In genomic region chr15:89067751-89068150, GRCh38 we compare ENCODE assay signal across 10 cellular contexts. TPM values are rescaled to one million over a fixed set of nuclear protein-coding genes. Genes with fewer than 3 reads are reported as not detected.
A peak's percentile ranks its signal among the peaks of the same experiment; 100 is the strongest.
DNase-seq lines count a peak whose midpoint lies in the region; ATAC-seq, FAIRE-seq and TF ChIP-seq lines count a peak whose summit lies in the region.
"Had no signal": no experiment of that assay in that cellular context is flagged by ENCODE, and none has a peak within 500 bp of the region (broad histone marks: within the 10 kb centered on the region; RNA-seq: fewer than 3 reads in every experiment).

No MANE protein-coding gene starts in this region.

- TF ChIP-seq CTCF in GM12878 (IDR thresholded peaks at IDR 0.05 in 2 of 3, conservative IDR thresholded peaks at IDR 0.05 in 1 of 3; ENCODE audit: control insufficient read depth in 2 of 3, extremely low read depth in 1 of 3, insufficient read depth in 1 of 3, low read depth in 3 of 3, low read length in 3 of 3): no peak
- no peak for TF ChIP-seq CTCF in esophagus muscularis mucosa (IDR thresholded peaks at IDR 0.05)
- TF ChIP-seq CTCF in WTC11 (IDR thresholded peaks at IDR 0.05): no peak

- H3K27ac ChIP-seq in GM12878 (ENCODE audit: control insufficient read depth, insufficient read depth) (peak overlapping the region; percentile 71; the same call in 1 of the 2 replicates), esophagus muscularis mucosa (replicated peaks in 1 of 4) (no peak overlapping the region)

- H3K4me2 ChIP-seq in GM12878 (ENCODE audit: control insufficient read depth, insufficient read depth): 0 out of 2 replicates have a peak overlapping the region, but pooled peaks have one; percentile 59

- SMC1A ChIA-PET in GM12878 (lab: Charles Lee; ENCODE audit: uncharacterized antibody, unreplicated experiment): interaction anchor here (0.7 to 2.1 kb wide), 4 partner anchors 10 to 65 kb away, joined by 3 to 7 read pairs (median 4); partner anchors contain the start of gene ABHD2

- no peak overlapping the region for H3K9ac ChIP-seq in GM12878 (ENCODE audit: control insufficient read depth, insufficient read depth, low read length)

- FAIRE-seq in GM12878 (lab: Jason Lieb, UNC): peak; percentile 68

- H3K4me3 ChIP-seq in GM12878 (no peak overlapping the region), esophagus muscularis mucosa (no peak overlapping the region)

- CTCF ChIA-PET in GM12878 (lab: Yijun Ruan, JAX) (interaction anchor here (1.2 to 1.9 kb wide), 4 partner anchors 10 to 104 kb away, joined by 3 to 8 read pairs (median 6); no protein-coding TSS in a partner anchor), WTC11 (lab: Charles Lee) (no interaction called here)

- DNase-seq in COLO829 (ENCODE audit: low spot score): peak; percentile 59
- no peak for DNase-seq in GM12878 (ENCODE audit: low read depth, low spot score)
- DNase-seq in esophagus muscularis mucosa (ENCODE audit: extremely low spot score): no peak
- DNase-seq in WTC11 (ENCODE audit: low spot score): no peak
- no peak for DNase-seq in EL
- DNase-seq in DMS 273 (lab: John Stamatoyannopoulos, UW; ENCODE audit: unreplicated experiment): no peak
- DNase-seq: activated gamma-delta T cell treated with Interleukin-2 at 50 U/mL for 16 hours, DMS153 had no signal

- no peaks in the 10 kb centered on the region for H3K27me3 ChIP-seq in GM12878 (replicated peaks in 1 of 2; ENCODE audit: control insufficient read depth in 2 of 2, insufficient read depth in 2 of 2, low read length in 1 of 2)
- no peaks in the 10 kb centered on the region for H3K27me3 ChIP-seq in esophagus muscularis mucosa

- H3K9me3 ChIP-seq in GM12878 (replicated peaks; ENCODE audit: control insufficient read depth, insufficient read depth, low read length) (peaks cover 15% of the 10 kb centered on the region), esophagus muscularis mucosa (peaks cover 0 to 24% (median 19%) of the 10 kb centered on the region in 4 donors)

- H3K27ac Mint-ChIP-seq in WTC11: no peak overlapping the region

- H3K4me1 Mint-ChIP-seq in WTC11: no peaks in the 10 kb centered on the region

- H3K4me1 ChIP-seq in GM12878 (ENCODE audit: control insufficient read depth, insufficient read depth, low read length) (peaks cover 13% of the 10 kb centered on the region), esophagus muscularis mucosa (no peaks in the 10 kb centered on the region)

- in situ Hi-C loops in GM12878 (cut with MboI): no loop called here

- intact Hi-C loops in GM12878 (cut with micrococcal nuclease; ENCODE audit: unreplicated experiment) (no loop called here), esophagus muscularis mucosa (cut with DNase I) (no loop called here)

- no peak overlapping the region for H3K4me3 Mint-ChIP-seq in WTC11

- RAD21 ChIA-PET in GM12878 (lab: Charles Lee; ENCODE audit: unreplicated experiment): interaction anchor here (0.9 kb wide), 2 partner anchors 22 to 35 kb away, joined by 3 to 4 read pairs; no protein-coding TSS in a partner anchor

- WGBS in GM12878 (ENCODE audit: insufficient coverage, insufficient replicate concordance, low lambda C conversion rate, missing lambda C conversion rate): 4% methylated on average over 1 of the region's 1 CpG
- 83% methylated on average over 1 of the region's 1 CpG for WGBS in esophagus muscularis mucosa

- peaks cover 38% of the 10 kb centered on the region for H3K36me3 Mint-ChIP-seq in WTC11

- no peaks in the 10 kb centered on the region for H4K20me1 ChIP-seq in GM12878 (ENCODE audit: control insufficient read depth, insufficient read depth)

- no peak for TF ChIP-seq RAD21 in GM12878 (IDR thresholded peaks at IDR 0.05; ENCODE audit: insufficient read depth, low read depth, low read length)

- BruUV-seq in GM12878 (replicated peaks; lab: Mats Ljungman, UMichigan): no TSS peak

- peaks cover 46% of the 10 kb centered on the region for H3K9me3 Mint-ChIP-seq in WTC11

- H2AFZ ChIP-seq in GM12878 (ENCODE audit: control insufficient read depth, low read depth, low read length): no peak overlapping the region; the same call in 1 of the 2 replicates

- ATAC-seq in GM21367 (IDR thresholded peaks at IDR 0.05; ENCODE audit: unreplicated experiment) (peak; percentile 19), HG03439 (IDR thresholded peaks at IDR 0.05; ENCODE audit: unreplicated experiment) (peak; percentile 25), GM12878 (peak; percentile 71), WTC11 (no peak)

- no peak for TF ChIP-seq POLR2A in GM12878 (IDR thresholded peaks at IDR 0.05; ENCODE audit: low read depth, low read length)
- TF ChIP-seq POLR2A in esophagus muscularis mucosa (IDR thresholded peaks at IDR 0.05; ENCODE audit: low read depth): no peak

- H3K36me3 ChIP-seq in GM12878 (ENCODE audit: control insufficient read depth in 2 of 2, insufficient read depth in 2 of 2, low read length in 1 of 2) (no peaks in the 10 kb centered on the region), esophagus muscularis mucosa (no peaks in the 10 kb centered on the region)

- POLR2A ChIA-PET in GM12878 (lab: Charles Lee): interaction anchor here (1.1 to 1.8 kb wide), 2 partner anchors 10 to 21 kb away, joined by 4 read pairs; partner anchors contain the start of gene ABHD2
- POLR2A ChIA-PET in WTC11 (lab: Charles Lee): no interaction called here

- no peaks in the 10 kb centered on the region for H3K79me2 ChIP-seq in GM12878 (ENCODE audit: control insufficient read depth, insufficient read depth, low read length)

- peaks cover 2% of the 10 kb centered on the region; the same call in 1 of the 2 replicates for H3K27me3 Mint-ChIP-seq in WTC11 (ENCODE audit: low read depth)

- TF ChIP-seq EP300 in GM12878 (IDR thresholded peaks at IDR 0.05; ENCODE audit: borderline replicate concordance in 1 of 2, control insufficient read depth in 1 of 2, low read depth in 2 of 2, low read length in 2 of 2) (no peak), esophagus muscularis mucosa (IDR thresholded peaks at IDR 0.05) (no peak)

TF ChIP-seq in GM12878, 131 proteins besides CTCF, POLR2A, EP300 and RAD21:
- no peak for TF ChIP-seq ZZZ3 (IDR thresholded peaks at IDR 0.05; ENCODE audit: control insufficient read depth, insufficient read length, low read depth)
- TF ChIP-seq SP1 (IDR thresholded peaks at IDR 0.05; ENCODE audit: low read depth, low read length): no peak
- 0 out of 2 replicates have a peak, but pooled peaks have one; percentile 10 for TF ChIP-seq CBX5 (IDR thresholded peaks at IDR 0.05; ENCODE audit: low read depth)

TF ChIP-seq in WTC11, 78 proteins besides CTCF, POLR2A, EP300 and RAD21 (continues in another document):
- TF ChIP-seq GTF2I (CRISPR knock-in tag; conservative IDR thresholded peaks at IDR 0.05) (no peak), NFYB (CRISPR knock-in tag; conservative IDR thresholded peaks at IDR 0.05; ENCODE audit: low read depth) (no peak), IRF2 (CRISPR knock-in tag; IDR thresholded peaks at IDR 0.05; ENCODE audit: borderline replicate concordance, low read depth) (no peak), ATF6 (CRISPR knock-in tag; IDR thresholded peaks at IDR 0.05) (no peak), ZNF317 (CRISPR knock-in tag; IDR thresholded peaks at IDR 0.05; ENCODE audit: borderline replicate concordance, low read depth) (no peak), ZBTB43 (CRISPR knock-in tag; IDR thresholded peaks at IDR 0.05) (no peak), SMAD4 (CRISPR knock-in tag; IDR thresholded peaks at IDR 0.05) (no peak), FOXK1 (CRISPR knock-in tag; IDR thresholded peaks at IDR 0.05) (no peak), MXD4 (CRISPR knock-in tag; IDR thresholded peaks at IDR 0.05; ENCODE audit: borderline replicate concordance) (no peak)

RNA-seq across cellular contexts. Expression of gene ABHD2, which starts 20.5 kb away (rescaled TPM):
- 48.0 and 50.8 TPM in 2 replicates for total RNA-seq in GM12878 (2013; cell fraction: nucleolus; rRNA removed)
- total RNA-seq in GM12878 (2014; rRNA removed) (19.6 and 19.7 TPM in 2 replicates), GM12878 (2014; rRNA removed; fragmentation: Illumina TruSeq; extraction: Trizol) (15.8 and 19.8 TPM in 2 replicates), GM12878 (2021) (33.6 and 38.7 TPM in 2 replicates), esophagus muscularis mucosa (10 to 100 TPM; 49.8 to 82.3 (median 72.1) TPM), WTC11 (2021) (26.2 to 29.7 TPM (median 29.5 TPM) in 3 replicates)
- polyA plus RNA-seq in GM12878 (2011; ENCODE audit: low read depth): 7.0 TPM
- polyA plus RNA-seq in GM12878 (2011; rRNA removed) (22.4 and 30.1 TPM in 2 replicates), GM12878 (2014; fragmentation: Illumina TruSeq; extraction: Trizol) (21.4 and 23.3 TPM in 2 replicates), GM12878 (2014; fragmentation: Nextera tagmentation; extraction: Ambion mirVana) (1 to 10 TPM; 1.2 to 4.7 TPM), GM12878 (2014; rRNA removed) (15.0 and 19.3 TPM in 2 replicates), GM12878 (2016; fragmentation: Nextera tagmentation; extraction: Ambion mirVana) (10 to 100 TPM; 21.0 to 21.2 TPM)
- polyA plus RNA-seq in GM12878 (2011; cell fraction: cytosol; rRNA removed): 27.2 and 29.2 TPM in 2 replicates
- polyA plus RNA-seq in GM12878 (2011; cell fraction: nucleus; rRNA removed): 16.7 and 18.6 TPM in 2 replicates
- 7.8 and 8.1 TPM in 2 replicates for polyA plus RNA-seq in GM12878 (2012)
- 82.8 and 105 TPM in 2 replicates for polyA minus RNA-seq in GM12878 (2011; rRNA and poly(A)+ RNA removed)
- polyA minus RNA-seq in GM12878 (2011; cell fraction: cytosol; rRNA and poly(A)+ RNA removed): 17.2 and 18.7 TPM in 2 replicates
- polyA minus RNA-seq in GM12878 (2011; cell fraction: nucleus; rRNA and poly(A)+ RNA removed): 14.7 and 33.2 TPM in 2 replicates
